ENCODE assay signal across 1 cellular context in the genomic region with DNA sequence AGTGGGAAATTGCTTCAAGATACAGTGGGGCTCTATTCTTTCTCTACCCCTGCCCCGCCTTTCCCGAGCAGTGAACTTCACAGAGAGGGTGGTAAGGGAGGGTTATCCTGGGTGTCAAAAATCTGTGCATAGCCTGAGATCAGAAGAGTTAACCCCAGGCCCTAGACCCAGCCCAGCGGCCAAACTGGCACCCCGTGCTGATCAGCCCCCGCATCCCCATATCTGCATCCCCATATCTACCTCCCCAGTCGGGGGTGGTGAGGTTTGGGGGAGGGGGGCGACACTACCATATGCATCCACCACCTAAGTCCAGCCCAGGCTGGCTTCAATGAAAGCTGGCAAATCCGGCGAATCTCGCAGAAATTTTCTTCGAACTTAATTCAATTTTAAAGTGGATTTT.
TF ChIP-seq lines count a peak whose summit lies in the region.

No MANE protein-coding gene starts in this region.

TF ChIP-seq in H1, 55 proteins besides CTCF, POLR2A, EP300 and RAD21:
- TF ChIP-seq CHD2 (IDR thresholded peaks at IDR 0.05; ENCODE audit: low read length) = no peak
- TF ChIP-seq RNF2 (IDR thresholded peaks at IDR 0.05; ENCODE audit: borderline replicate concordance, low read depth, low read length, missing control alignments, poor library complexity, severe bottlenecking) = no peak
- peak; percentile 9; the same call in 1 of the 2 replicates for TF ChIP-seq SUZ12 (IDR thresholded peaks at IDR 0.05; ENCODE audit: low read length)
- no peak for TF ChIP-seq TAF1 (IDR thresholded peaks at IDR 0.05; ENCODE audit: low read depth, low read length)
- no peak for TF ChIP-seq CEBPB (IDR thresholded peaks at IDR 0.05; ENCODE audit: low read depth, low read length)
- no peak for TF ChIP-seq CHD1 (IDR thresholded peaks at IDR 0.05; ENCODE audit: low read depth, low read length)
